Comparison of ENCODE assay signal across 2 cellular contexts in genomic region chr3:138186216-138186615, GRCh38.
TF ChIP-seq lines count a peak whose summit lies in the region.

No MANE protein-coding gene starts in this region.

TF ChIP-seq in GM23338, 12 proteins besides CTCF, POLR2A, EP300 and RAD21:
- TF ChIP-seq ETS1 (IDR thresholded peaks at IDR 0.05) (no peak), REST (IDR thresholded peaks at IDR 0.05; ENCODE audit: unreplicated experiment) (no peak), EZH2 (IDR thresholded peaks at IDR 0.05; ENCODE audit: low read depth, unreplicated experiment) (no peak), ZNF114 (CRISPR knock-in tag; IDR thresholded peaks at IDR 0.05) (no peak), ZNF462 (CRISPR knock-in tag; IDR thresholded peaks at IDR 0.05) (no peak)

TF ChIP-seq in H1, 55 proteins besides CTCF, POLR2A, EP300 and RAD21:
- TF ChIP-seq SIX5 (IDR thresholded peaks at IDR 0.05; ENCODE audit: low read depth, low read length) (no peak), CEBPB (IDR thresholded peaks at IDR 0.05; ENCODE audit: low read depth, low read length) (no peak), KDM1A (IDR thresholded peaks at IDR 0.05; ENCODE audit: borderline replicate concordance, low read length) (no peak), ASH2L (IDR thresholded peaks at IDR 0.05; ENCODE audit: low read length) (no peak), EGR1 (IDR thresholded peaks at IDR 0.05; ENCODE audit: borderline replicate concordance, low read depth, low read length) (no peak), FOSL1 (IDR thresholded peaks at IDR 0.05; ENCODE audit: insufficient read depth, low read depth, low read length) (no peak), SAP30 (IDR thresholded peaks at IDR 0.05; ENCODE audit: insufficient read depth, insufficient replicate concordance, low read length) (no peak), CHD7 (IDR thresholded peaks at IDR 0.05; ENCODE audit: insufficient replicate concordance, low read length) (no peak), TAF7 (optimal IDR thresholded peaks at IDR 0.05; ENCODE audit: borderline replicate concordance, low read depth, low read length) (no peak), NANOG (IDR thresholded peaks at IDR 0.05; ENCODE audit: insufficient read depth, low read depth, low read length, poor library complexity, severe bottlenecking) (no peak), TEAD4 (IDR thresholded peaks at IDR 0.05; ENCODE audit: low read depth, low read length) (no peak), YY1 (IDR thresholded peaks at IDR 0.05; ENCODE audit: low read depth, low read length) (no peak), HDAC6 (IDR thresholded peaks at IDR 0.05; ENCODE audit: low read depth, low read length) (no peak), JUN (IDR thresholded peaks at IDR 0.05; ENCODE audit: low read depth, low read length) (no peak), SP4 (IDR thresholded peaks at IDR 0.05; ENCODE audit: low read length) (no peak), POLR2AphosphoS5 (IDR thresholded peaks at IDR 0.05; ENCODE audit: low read depth, low read length) (no peak)
